In the genomic region with DNA sequence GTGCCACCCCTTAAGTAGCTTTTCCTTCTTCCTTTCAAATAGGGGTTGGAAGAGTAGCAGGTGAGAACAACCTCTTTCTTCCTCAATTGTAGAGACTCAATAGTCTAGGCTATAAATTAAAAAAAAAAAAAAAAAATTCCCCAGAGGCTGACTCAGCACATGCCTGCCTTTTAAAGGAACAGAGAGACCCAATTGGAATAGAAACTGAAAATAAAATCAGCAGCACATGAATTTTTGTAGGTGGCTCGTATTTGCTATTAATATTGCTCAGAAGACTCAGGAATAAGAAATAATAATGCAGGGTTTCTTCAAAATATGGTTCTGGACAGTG, we compare ENCODE assay signal across 8 cellular contexts. TPM values are rescaled to one million over a fixed set of nuclear protein-coding genes. Genes with fewer than 3 reads are reported as not detected.
DNase-seq lines count a peak whose midpoint lies in the region; ATAC-seq and TF ChIP-seq lines count a peak whose summit lies in the region.

No MANE protein-coding gene starts in this region.

- DNase-seq in AG10803 (ENCODE audit: low read depth) (peak; percentile 22), fibroblast of the aortic adventitia (ENCODE audit: low read depth) (peak; percentile 62), G401 (ENCODE audit: low spot score) (no peak), DMS79 (lab: John Stamatoyannopoulos, UW) (no peak)
- no peak for DNase-seq in stimulated activated naive B cell treated with anti-CD40 and anti-IgM and Interleukin-4, amounts not matched to agents 10 μg/mL and 1 μg/mL and 100 μg/mL, for 72 hours

- H3K27me3 Mint-ChIP-seq in stimulated activated naive B cell treated with anti-CD40 and anti-IgM and Interleukin-4, amounts not matched to agents 10 μg/mL and 1 μg/mL and 100 μg/mL, for 72 hours, result no peaks in the 10 kb centered on the region

- ATAC-seq in SK-N-SH treated with all-trans-retinoic acid at 6 μM for 48 hours, result peak; percentile 59
- peak; percentile 52 to 55 for ATAC-seq in stimulated activated naive B cell treated with anti-CD40 and anti-IgM and Interleukin-4, amounts not matched to agents 10 μg/mL and 1 μg/mL and 100 μg/mL, for 72 hours (replicated peaks)
- ATAC-seq in HG02642 (IDR thresholded peaks at IDR 0.05; ENCODE audit: poor library complexity, unreplicated experiment), result no peak

- H3K4me3 ChIP-seq in AG10803 (ENCODE audit: low read length) (peak overlapping the region; percentile 35), HEK293 (ENCODE audit: low read depth, low read length) (no peak overlapping the region), fibroblast of the aortic adventitia (ENCODE audit: low read depth, low read length) (peak overlapping the region; percentile 43)

- H3K36me3 Mint-ChIP-seq in stimulated activated naive B cell treated with anti-CD40 and anti-IgM and Interleukin-4, amounts not matched to agents 10 μg/mL and 1 μg/mL and 100 μg/mL, for 72 hours, result peaks cover 3 to 8% of the 10 kb centered on the region in 2 donors

- H3K27ac Mint-ChIP-seq in stimulated activated naive B cell treated with anti-CD40 and anti-IgM and Interleukin-4, amounts not matched to agents 10 μg/mL and 1 μg/mL and 100 μg/mL, for 72 hours, result peak overlapping the region; percentile 73

- H3K4me3 Mint-ChIP-seq in stimulated activated naive B cell treated with anti-CD40 and anti-IgM and Interleukin-4, amounts not matched to agents 10 μg/mL and 1 μg/mL and 100 μg/mL, for 72 hours, result peak overlapping the region; percentile 61 to 69

- CTCF ChIA-PET in HEK293 (lab: Yijun Ruan, JAX), result interaction anchor here (0.7 kb wide), 1 partner anchor 32 kb away, joined by 4 read pairs; no protein-coding TSS in a partner anchor

- POLR2A ChIA-PET in HEK293 (lab: Yijun Ruan, JAX), result no interaction called here

- in situ Hi-C loops in G401 (cut with HindIII; ENCODE audit: low sequenced_read_pairs), result no loop called here

- TF ChIP-seq CTCF in AG10803 (conservative IDR thresholded peaks at IDR 0.05; ENCODE audit: low read length) (no peak), HEK293 (tag by site-specific recombination; IDR thresholded peaks at IDR 0.05) (no peak), fibroblast of the aortic adventitia (IDR thresholded peaks at IDR 0.05; ENCODE audit: insufficient read depth, low read length) (no peak)

- H3K27ac ChIP-seq in HEK293 (ENCODE audit: extremely low read depth, low read depth, low read length), result no peak overlapping the region

- no peaks in the 10 kb centered on the region for H3K36me3 ChIP-seq in HEK293 (ENCODE audit: control insufficient read depth in 2 of 2, insufficient read depth in 1 of 2, low read length in 2 of 2)

- peaks cover 40% of the 10 kb centered on the region for H3K4me1 ChIP-seq in HEK293 (ENCODE audit: control insufficient read depth, insufficient read depth, low read length)

- H3K4me1 Mint-ChIP-seq in stimulated activated naive B cell treated with anti-CD40 and anti-IgM and Interleukin-4, amounts not matched to agents 10 μg/mL and 1 μg/mL and 100 μg/mL, for 72 hours, result peaks cover 47 to 86% of the 10 kb centered on the region in 2 donors

- H3K9me3 ChIP-seq in HEK293 (ENCODE audit: control insufficient read depth, insufficient read depth, low read depth, low read length), result no peaks in the 10 kb centered on the region

- no peaks in the 10 kb centered on the region for H3K9me3 Mint-ChIP-seq in stimulated activated naive B cell treated with anti-CD40 and anti-IgM and Interleukin-4, amounts not matched to agents 10 μg/mL and 1 μg/mL and 100 μg/mL, for 72 hours

TF ChIP-seq in HEK293, 187 proteins besides CTCF, POLR2A, EP300 and RAD21:
- TF ChIP-seq ZNF394 (tag by site-specific recombination; IDR thresholded peaks at IDR 0.05; ENCODE audit: borderline replicate concordance), result peak; percentile 78; the same call in 1 of the 2 replicates
- TF ChIP-seq ZNF362 (tag by site-specific recombination; IDR thresholded peaks at IDR 0.05), result peak; percentile 80
- no peak for TF ChIP-seq HOXD13 (CRISPR knock-in tag; IDR thresholded peaks at IDR 0.05; ENCODE audit: borderline replicate concordance)
- TF ChIP-seq KLF16 (tag by site-specific recombination; IDR thresholded peaks at IDR 0.05), result no peak
- peak; percentile 33; the same call in 1 of the 2 replicates for TF ChIP-seq SP7 (tag by site-specific recombination; IDR thresholded peaks at IDR 0.05)
- peak; percentile 16; the same call in 1 of the 2 replicates for TF ChIP-seq ZXDB (tag by site-specific recombination; IDR thresholded peaks at IDR 0.05)
- peak; percentile 31; the same call in 1 of the 2 replicates for TF ChIP-seq ZNF335 (tag by site-specific recombination; conservative IDR thresholded peaks at IDR 0.05)
- no peak for TF ChIP-seq ZNF140 (tag by site-specific recombination; IDR thresholded peaks at IDR 0.05)

TF ChIP-seq in SK-N-SH treated with all-trans-retinoic acid at 6 μM for 48 hours, 23 proteins besides CTCF, POLR2A, EP300 and RAD21:
- TF ChIP-seq ARNTL (CRISPR knock-in tag; IDR thresholded peaks at IDR 0.05; ENCODE audit: borderline replicate concordance, low read depth) (no peak), GLIS3 (CRISPR knock-in tag; IDR thresholded peaks at IDR 0.05) (no peak), TCF4 (CRISPR knock-in tag; IDR thresholded peaks at IDR 0.05; ENCODE audit: borderline replicate concordance) (no peak), ZNF8 (CRISPR knock-in tag; IDR thresholded peaks at IDR 0.05) (no peak), ZC3H10 (CRISPR knock-in tag; IDR thresholded peaks at IDR 0.05) (no peak)

RNA-seq across cellular contexts. Expression of gene TOP1, which starts 19.3 kb away (rescaled TPM):
- total RNA-seq in fibroblast of the aortic adventitia (ENCODE audit: low replicate concordance), result 8.3 and 12.0 TPM in 2 replicates
- 32.1 and 39.7 TPM in 2 replicates for total RNA-seq in G401 (2014; rRNA removed; shearing (Covaris generic))

Comparison
In these comparisons a context has a peak if more than half of its experiments do, and no peak if none do; other contexts are left out.
1. DNase-seq: peak in AG10803 (single experiment) and fibroblast of the aortic adventitia (single experiment); none in stimulated activated naive B cell treated with anti-CD40 and anti-IgM and Interleukin-4, amounts not matched to agents 10 μg/mL and 1 μg/mL and 100 μg/mL, for 72 hours (single experiment), G401 (single experiment) and DMS79 (single experiment).